1 cellular context compared by ENCODE assay signal in the genomic region with DNA sequence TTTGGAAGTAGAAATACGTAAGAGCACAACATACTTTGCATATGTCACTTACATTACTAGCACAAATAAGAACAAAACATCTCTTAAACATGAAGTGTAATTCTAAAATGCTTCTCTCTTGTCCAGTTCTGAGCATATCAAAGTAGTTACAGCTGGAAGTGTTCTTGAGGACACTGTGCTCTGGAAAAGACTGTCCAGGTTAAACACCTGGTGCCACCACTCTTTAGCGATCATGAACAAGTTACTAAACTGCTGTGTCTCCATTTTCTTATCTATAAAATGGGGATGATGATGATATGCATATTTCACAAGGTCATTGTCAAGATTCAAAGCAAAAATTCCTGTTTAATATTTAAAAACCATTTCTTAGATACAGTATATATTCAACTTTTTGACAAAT.
TF ChIP-seq lines count a peak whose summit lies in the region.

No MANE protein-coding gene starts in this region.

TF ChIP-seq in H1, 55 proteins besides CTCF, POLR2A, EP300 and RAD21:
- TF ChIP-seq GTF2F1 (IDR thresholded peaks at IDR 0.05; ENCODE audit: borderline replicate concordance, low read depth, low read length) (no peak), FOSL1 (IDR thresholded peaks at IDR 0.05; ENCODE audit: insufficient read depth, low read depth, low read length) (no peak)
